34 cellular contexts compared by ENCODE assay signal in the genomic region with DNA sequence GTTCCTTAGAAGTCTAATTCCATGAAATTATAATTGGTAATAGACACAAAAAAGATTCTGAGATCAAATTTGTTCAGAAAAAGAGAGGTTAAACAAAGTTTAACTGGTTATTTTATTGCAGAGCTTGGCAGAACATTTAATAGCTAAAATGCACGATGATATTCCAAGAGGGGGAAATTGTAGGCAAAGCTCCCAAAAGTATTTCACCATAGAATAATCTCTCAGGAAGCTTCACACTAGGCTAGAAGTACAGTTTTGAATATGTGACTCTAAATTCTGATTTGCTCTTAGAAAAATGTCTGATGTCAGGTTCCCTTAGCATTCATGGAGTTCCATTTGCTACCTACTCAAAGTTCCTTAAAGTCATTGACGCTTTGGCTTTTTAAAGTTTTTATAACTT.
"Had no signal": no experiment of that assay in that cellular context is flagged by ENCODE, and none has a peak within 500 bp of the region (broad histone marks: within the 10 kb centered on the region; RNA-seq: fewer than 3 reads in every experiment).

No MANE protein-coding gene starts in this region.

- H3K4me3 ChIP-seq: MG63 had no signal

- H3K9me3 ChIP-seq: MG63 had no signal

- H3K36me3 ChIP-seq: MG63 had no signal

- DNase-seq: Karpas-422, Kasumi-1, MG63, MM.1S, MV-4-11, NCI-H1048, NCI-H1092, NCI-H1092 treated with DMSO at 0.1 percent for 48 hours, NCI-H1105, NCI-H1105 treated with DMSO at 0.1 percent for 48 hours, NCI-H1417, NCI-H1417 treated with DMSO at 0.1 percent for 48 hours, NCI-H1436, NCI-H1436 treated with DMSO at 0.1 percent for 48 hours, NCI-H146, NCI-H1694, NCI-H1694 treated with DMSO at 0.1 percent for 48 hours, NCI-H187, NCI-H187 treated with DMSO at 0.1 percent for 48 hours, NCI-H1930, NCI-H2029, NCI-H2029 treated with DMSO at 0.1 percent for 48 hours, NCI-H2081, NCI-H2081 treated with DMSO at 0.1 percent for 48 hours, NCI-H2107, NCI-H2171, NCI-H2171 treated with DMSO at 0.1 percent for 48 hours, NCI-H2227 treated with DMSO at 0.1 percent for 48 hours, NCI-H226, NCI-H345, NCI-H446, NCI-H446 treated with DMSO at 0.1 percent for 48 hours, NCI-H510A, NCI-H510A treated with DMSO at 0.1 percent for 48 hours had no signal

- H3K27me3 ChIP-seq: MG63 had no signal
